ENCODE assay signal across 9 cellular contexts in the genomic region with DNA sequence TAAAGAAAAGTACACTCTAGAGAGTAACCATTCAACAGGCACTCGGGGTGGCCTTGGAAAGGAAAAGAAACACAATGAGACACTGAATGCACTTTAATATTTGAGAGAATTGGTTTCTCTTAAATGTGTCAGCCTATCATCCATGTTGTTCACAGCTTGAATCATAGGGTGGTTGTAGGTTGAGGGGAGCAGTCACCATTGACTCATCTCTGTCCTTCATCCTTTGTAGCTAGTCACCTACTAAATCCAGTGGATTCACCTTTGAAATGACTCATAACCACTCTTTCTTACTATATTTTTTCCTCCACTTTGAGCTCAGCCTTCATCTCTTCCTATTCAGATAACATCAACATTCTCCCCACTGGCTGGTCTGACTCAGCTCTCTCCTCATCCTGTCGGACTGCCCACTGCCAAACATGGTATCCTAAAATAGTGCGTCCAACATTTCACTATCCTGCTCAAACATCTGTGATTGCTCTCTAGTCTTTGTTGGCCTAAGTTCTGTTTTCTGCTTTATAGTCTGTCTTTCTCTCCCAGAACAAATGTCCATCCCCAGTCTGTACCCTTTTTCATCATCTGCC.
DNase-seq lines count a peak whose midpoint lies in the region; ATAC-seq and TF ChIP-seq lines count a peak whose summit lies in the region.
"Had no signal": no experiment of that assay in that cellular context is flagged by ENCODE, and none has a peak within 500 bp of the region (broad histone marks: within the 10 kb centered on the region; RNA-seq: fewer than 3 reads in every experiment).

No MANE protein-coding gene starts in this region.

- peak; percentile 50 for DNase-seq in NB4 (ENCODE audit: low read depth)
- peak; percentile 93 for DNase-seq in astrocyte of the spinal cord (ENCODE audit: low read depth, low spot score)
- DNase-seq in stimulated activated CD4-positive, alpha-beta T cell treated with anti-CD3 and anti-CD28 coated beads, Interleukin-12 subunit alpha, Interleukin-12 subunit beta, amount 100 ng/mL, for 4 hours: peak; percentile 18
- DNase-seq in lower lobe of right lung: no peak
- no peak for DNase-seq in NCI-H1436 treated with DMSO at 0.1 percent for 48 hours (lab: John Stamatoyannopoulos, UW)
- DNase-seq in cerebellar cortex (ENCODE audit: low spot score): no peak
- DNase-seq in KG1 (lab: John Stamatoyannopoulos, UW): no peak
- DNase-seq: cortex of kidney had no signal

- ATAC-seq in GM21381 (IDR thresholded peaks at IDR 0.05; ENCODE audit: unreplicated experiment) (peak; percentile 55), lower lobe of right lung (no peak)

- no peaks in the 10 kb centered on the region for H3K4me1 ChIP-seq in lower lobe of right lung

- in situ Hi-C loops in astrocyte of the spinal cord (cut with HindIII; ENCODE audit: low sequenced_read_pairs): no loop called here

- H3K36me3 ChIP-seq in lower lobe of right lung: no peaks in the 10 kb centered on the region

- H3K9me3 ChIP-seq in lower lobe of right lung: no peaks in the 10 kb centered on the region

- intact Hi-C loops in lower lobe of right lung (cut with DNase I): no loop called here

- TF ChIP-seq CTCF in NB4 (IDR thresholded peaks at IDR 0.05; ENCODE audit: low read depth, low read length): no peak
- TF ChIP-seq CTCF in astrocyte of the spinal cord (IDR thresholded peaks at IDR 0.05; ENCODE audit: low read depth, low read length): no peak
- no peak for TF ChIP-seq CTCF in lower lobe of right lung (IDR thresholded peaks at IDR 0.05)

- H3K4me3 ChIP-seq in NB4 (ENCODE audit: low read depth, low read length) (no peak overlapping the region), astrocyte of the spinal cord (ENCODE audit: low read depth, low read length) (no peak overlapping the region), lower lobe of right lung (no peak overlapping the region)

- no peak overlapping the region for H3K27ac ChIP-seq in lower lobe of right lung

- TF ChIP-seq POLR2A in NB4 (IDR thresholded peaks at IDR 0.05; ENCODE audit: extremely low read depth, insufficient read length): no peak

- no peaks in the 10 kb centered on the region for H3K27me3 ChIP-seq in lower lobe of right lung (ENCODE audit: low read depth)

Comparison
In these comparisons a context has a peak if more than half of its experiments do, and no peak if none do; other contexts are left out.
1. DNase-seq: peak in NB4 (single experiment), astrocyte of the spinal cord (single experiment) and stimulated activated CD4-positive, alpha-beta T cell treated with anti-CD3 and anti-CD28 coated beads, Interleukin-12 subunit alpha, Interleukin-12 subunit beta, amount 100 ng/mL, for 4 hours (single experiment); none in lower lobe of right lung (single experiment), NCI-H1436 treated with DMSO at 0.1 percent for 48 hours (single experiment), cerebellar cortex (single experiment) and KG1 (single experiment).